16 cellular contexts compared by ENCODE assay signal in the genomic region with DNA sequence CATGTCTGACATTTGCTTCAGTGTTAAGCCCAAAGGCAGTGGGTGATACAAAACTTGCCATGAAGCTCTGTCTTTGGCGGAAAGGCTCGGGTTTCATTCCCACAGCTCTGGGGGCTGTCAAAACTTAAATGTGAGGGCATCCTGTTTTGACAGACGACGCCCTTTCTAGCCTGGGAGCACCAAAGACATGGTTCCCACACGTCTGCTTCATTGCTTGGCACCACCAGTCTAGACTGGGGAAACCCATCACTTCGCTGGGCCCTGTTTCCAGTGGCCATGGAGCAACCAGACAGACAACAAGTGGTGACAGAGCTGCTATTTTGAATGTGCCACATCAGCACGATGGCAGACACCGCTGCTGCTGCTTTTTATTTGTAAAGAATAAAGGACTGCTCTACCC.
"Had no signal": no experiment of that assay in that cellular context is flagged by ENCODE, and none has a peak within 500 bp of the region (broad histone marks: within the 10 kb centered on the region; RNA-seq: fewer than 3 reads in every experiment).

No MANE protein-coding gene starts in this region.

- DNase-seq: activated CD4-positive, alpha-beta T cell treated with anti-CD3 and anti-CD28 coated beads, Interleukin-2, amount 50 U/mL, for 1 hour; activated naive CD4-positive, alpha-beta T cell treated with anti-CD3 and anti-CD28 coated beads, Interleukin-2, amount 10 ng/mL, durations not matched to agents 7 days and 5 days; cortex of kidney; effector CD8-positive, alpha-beta T cell; heart left ventricle; pancreas; stimulated activated CD4-positive, alpha-beta T cell treated with anti-CD3 and anti-CD28 coated beads, Interleukin-2, amount 100 ng/mL, for 24 hours; T-cell; T-helper 9 cell had no signal

- FAIRE-seq: astrocyte, frontal cortex, pancreas had no signal

- H3K4me1 ChIP-seq: pancreas had no signal

- H3K9me3 Mint-ChIP-seq: activated naive CD4-positive, alpha-beta T cell treated with anti-CD3 and anti-CD28 coated beads, Interleukin-2, amount 10 ng/mL, durations not matched to agents 7 days and 5 days; stimulated activated effector memory CD8-positive, alpha-beta T cell treated with anti-CD3 and anti-CD28 coated beads, Interleukin-12 subunit alpha, Interleukin-12 subunit beta, amount 100 ng/mL, for 72 hours; T-cell had no signal

- H3K4me3 ChIP-seq: heart left ventricle, pancreas, SK-N-MC had no signal

- H3K27ac ChIP-seq: epithelial cell of prostate, pancreas, SK-N-MC had no signal

- H3K36me3 Mint-ChIP-seq: activated naive CD4-positive, alpha-beta T cell treated with anti-CD3 and anti-CD28 coated beads, Interleukin-2, amount 10 ng/mL, durations not matched to agents 7 days and 5 days; stimulated activated effector memory CD8-positive, alpha-beta T cell treated with anti-CD3 and anti-CD28 coated beads, Interleukin-12 subunit alpha, Interleukin-12 subunit beta, amount 100 ng/mL, for 72 hours; T-cell had no signal

- H3K27ac Mint-ChIP-seq: activated naive CD4-positive, alpha-beta T cell treated with anti-CD3 and anti-CD28 coated beads, Interleukin-2, amount 10 ng/mL, durations not matched to agents 7 days and 5 days; stimulated activated effector memory CD8-positive, alpha-beta T cell treated with anti-CD3 and anti-CD28 coated beads, Interleukin-12 subunit alpha, Interleukin-12 subunit beta, amount 100 ng/mL, for 72 hours; T-cell had no signal

- ATAC-seq: heart left ventricle; left lobe of liver; pancreas; sciatic nerve; stimulated activated effector memory CD8-positive, alpha-beta T cell treated with anti-CD3 and anti-CD28 coated beads, Interleukin-12 subunit alpha, Interleukin-12 subunit beta, amount 100 ng/mL, for 72 hours; T-cell had no signal

- H3K9me3 ChIP-seq: heart left ventricle, pancreas had no signal

- H3K4me3 Mint-ChIP-seq: activated naive CD4-positive, alpha-beta T cell treated with anti-CD3 and anti-CD28 coated beads, Interleukin-2, amount 10 ng/mL, durations not matched to agents 7 days and 5 days; stimulated activated effector memory CD8-positive, alpha-beta T cell treated with anti-CD3 and anti-CD28 coated beads, Interleukin-12 subunit alpha, Interleukin-12 subunit beta, amount 100 ng/mL, for 72 hours; T-cell had no signal

- H3K4me1 Mint-ChIP-seq: activated naive CD4-positive, alpha-beta T cell treated with anti-CD3 and anti-CD28 coated beads, Interleukin-2, amount 10 ng/mL, durations not matched to agents 7 days and 5 days; stimulated activated effector memory CD8-positive, alpha-beta T cell treated with anti-CD3 and anti-CD28 coated beads, Interleukin-12 subunit alpha, Interleukin-12 subunit beta, amount 100 ng/mL, for 72 hours; T-cell had no signal

- H3K27me3 ChIP-seq: heart left ventricle, pancreas had no signal
